Comparison of ENCODE assay signal across 1 cellular context in the genomic region with DNA sequence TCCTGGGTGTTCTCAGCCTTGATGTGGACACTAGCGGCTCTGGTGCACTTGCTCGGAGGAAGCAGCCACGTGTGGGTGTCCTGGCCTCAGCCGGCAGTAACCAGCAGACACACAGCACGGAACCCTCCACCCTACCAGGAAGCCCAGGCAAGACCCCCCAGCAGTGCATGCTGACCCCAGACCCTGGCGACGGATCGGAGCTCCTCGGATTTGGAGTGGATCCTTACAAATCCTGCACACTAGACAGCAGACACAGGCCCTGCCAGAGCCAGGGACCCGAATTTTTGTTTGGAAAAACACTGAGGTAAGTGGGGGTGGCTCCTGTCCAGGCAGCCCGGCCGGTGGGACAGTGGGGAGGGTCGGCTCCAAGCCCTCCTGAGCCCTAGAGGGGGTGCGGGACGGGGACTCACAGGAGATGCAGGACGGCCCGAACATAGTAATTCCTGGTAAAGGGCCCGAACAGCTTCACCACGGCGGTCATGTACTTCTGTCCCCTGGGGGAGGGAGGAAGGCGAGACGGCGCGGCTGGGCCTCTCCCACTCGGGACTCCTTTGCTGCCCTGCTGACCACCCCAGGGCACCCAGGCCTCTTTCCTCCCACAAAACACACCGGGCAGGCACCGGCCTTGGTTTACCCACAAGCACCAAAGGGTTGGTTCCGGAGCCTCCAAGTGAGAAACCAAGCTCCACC.
A peak's percentile ranks its signal among the peaks of the same experiment; 100 is the strongest.
TF ChIP-seq lines count a peak whose summit lies in the region.

No MANE protein-coding gene starts in this region.

TF ChIP-seq in HepG2, 621 proteins besides CTCF, POLR2A, EP300 and RAD21:
- TF ChIP-seq NR1H2 (CRISPR knock-in tag; IDR thresholded peaks at IDR 0.05; ENCODE audit: borderline replicate concordance, low read depth) (no peak), AKAP8 (CRISPR knock-in tag; IDR thresholded peaks at IDR 0.05) (peak; percentile 25; the same call in 1 of the 2 replicates), AGO2 (optimal IDR thresholded peaks at IDR 0.05; ENCODE audit: low read depth, low read length) (peak; percentile 49), ASH2L (IDR thresholded peaks at IDR 0.05; ENCODE audit: insufficient read length, low read depth, low read length) (no peak), RBFOX2 (IDR thresholded peaks at IDR 0.05; ENCODE audit: low read depth, low read length) (peak; percentile 41)
